8 cellular contexts compared by ENCODE assay signal in the genomic region with DNA sequence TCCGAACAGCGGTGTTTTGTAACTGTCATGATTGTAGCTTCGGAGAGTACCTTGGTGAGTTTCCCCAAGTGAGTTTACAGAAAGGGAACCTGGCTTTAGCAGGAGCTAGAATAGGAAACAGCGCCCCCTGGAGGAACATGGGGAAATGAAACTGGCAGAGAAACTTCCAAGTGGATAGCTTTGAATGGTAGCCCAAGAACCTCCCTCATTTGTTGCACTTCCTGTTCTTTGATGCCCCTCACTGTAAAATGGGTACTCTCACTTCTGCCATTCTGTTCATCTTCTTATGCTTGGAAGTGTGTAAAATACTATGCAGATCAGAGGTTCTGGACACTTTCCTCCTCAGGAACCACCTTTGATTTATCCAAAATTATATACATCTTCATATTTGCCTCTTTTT. TPM values are rescaled to one million over a fixed set of nuclear protein-coding genes. Genes with fewer than 3 reads are reported as not detected.
DNase-seq lines count a peak whose midpoint lies in the region; ATAC-seq and TF ChIP-seq lines count a peak whose summit lies in the region.

No MANE protein-coding gene starts in this region.

- TF ChIP-seq POLR2A in prostate gland (IDR thresholded peaks at IDR 0.05) (no peak), vagina (IDR thresholded peaks at IDR 0.05) (no peak)

- no peak overlapping the region for H3K27ac Mint-ChIP-seq in CD8-positive, alpha-beta memory T cell

- in situ Hi-C loops in SK-MEL-5 (cut with HindIII; ENCODE audit: low pct_unique_long_range_greater_than_20kb, low sequenced_read_pairs): no loop called here

- H3K36me3 Mint-ChIP-seq in CD8-positive, alpha-beta memory T cell: peaks cover 0 to 4% (median 0%) of the 10 kb centered on the region in 3 donors

- H3K27me3 Mint-ChIP-seq in CD8-positive, alpha-beta memory T cell: peaks cover 0 to 8% of the 10 kb centered on the region in 2 donors

- ATAC-seq in GM21367 (IDR thresholded peaks at IDR 0.05; ENCODE audit: unreplicated experiment) (peak; percentile 79), Right ventricle myocardium superior (ENCODE audit: poor library complexity) (peak; percentile 84)

- TF ChIP-seq CTCF in prostate gland (IDR thresholded peaks at IDR 0.05) (peak; percentile 78 to 91 (median 86)), vagina (IDR thresholded peaks at IDR 0.05) (peak; percentile 58 to 78 (median 73))

- no peaks in the 10 kb centered on the region for H3K27me3 ChIP-seq in CD8-positive, alpha-beta memory T cell (ENCODE audit: insufficient read depth, low read length, poor library complexity, severe bottlenecking)
- no peaks in the 10 kb centered on the region for H3K27me3 ChIP-seq in prostate gland (replicated peaks; ENCODE audit: insufficient read depth)
- H3K27me3 ChIP-seq in vagina: no peaks in the 10 kb centered on the region

- no peak overlapping the region for H3K4me3 ChIP-seq in CD8-positive, alpha-beta memory T cell (ENCODE audit: low read length)
- H3K4me3 ChIP-seq in prostate gland (no peak overlapping the region), vagina (no peak overlapping the region)

- no peak overlapping the region for H3K27ac ChIP-seq in CD8-positive, alpha-beta memory T cell (ENCODE audit: low read depth, low read length)
- H3K27ac ChIP-seq in prostate gland (no peak overlapping the region), vagina (no peak overlapping the region)

- H3K4me1 ChIP-seq in CD8-positive, alpha-beta memory T cell (ENCODE audit: insufficient read depth, low read length): no peaks in the 10 kb centered on the region
- H3K4me1 ChIP-seq in prostate gland (replicated peaks): no peaks in the 10 kb centered on the region
- H3K4me1 ChIP-seq in vagina: no peaks in the 10 kb centered on the region

- WGBS in prostate gland: 50% methylated on average over 4 of the region's 4 CpGs

- H3K9me3 ChIP-seq in CD8-positive, alpha-beta memory T cell (ENCODE audit: low read length): no peaks in the 10 kb centered on the region
- H3K9me3 ChIP-seq in prostate gland (no peaks in the 10 kb centered on the region), vagina (no peaks in the 10 kb centered on the region)

- no peaks in the 10 kb centered on the region for H3K9me3 Mint-ChIP-seq in CD8-positive, alpha-beta memory T cell

- CTCF ChIA-PET in CD8-positive, alpha-beta memory T cell (lab: Charles Lee): interaction anchor here (0.7 to 4.7 kb wide), 7 partner anchors 8 to 821 kb away, joined by 3 to 33 read pairs (median 5); no protein-coding TSS in a partner anchor

- no peak overlapping the region for H3K4me3 Mint-ChIP-seq in CD8-positive, alpha-beta memory T cell

- intact Hi-C loops in Right ventricle myocardium superior (cut with DNase I): loop anchor here (2.0 kb wide), 1 partner anchor 118 kb away; no protein-coding TSS in a partner anchor
- intact Hi-C loops in prostate gland (cut with DNase I): loop anchor here (2.0 to 10.0 kb wide), 2 partner anchors 56 to 118 kb away; partner anchors contain the start of gene LONRF2
- intact Hi-C loops in vagina (cut with DNase I): loop anchor here (5.0 to 10.0 kb wide), 2 partner anchors 116 to 819 kb away; no protein-coding TSS in a partner anchor

- peaks cover 0 to 5% (median 2%) of the 10 kb centered on the region in 3 donors for H3K4me1 Mint-ChIP-seq in CD8-positive, alpha-beta memory T cell

- H3K36me3 ChIP-seq in CD8-positive, alpha-beta memory T cell (ENCODE audit: insufficient read depth, low read length): no peaks in the 10 kb centered on the region
- H3K36me3 ChIP-seq in prostate gland: no peaks in the 10 kb centered on the region
- no peaks in the 10 kb centered on the region for H3K36me3 ChIP-seq in vagina

- POLR2A ChIA-PET in CD8-positive, alpha-beta memory T cell (lab: Charles Lee): no interaction called here

- peak; percentile 27 to 72 (median 63) for DNase-seq in CD8-positive, alpha-beta memory T cell
- DNase-seq in M059J (ENCODE audit: low read depth): peak; percentile 71
- DNase-seq in SK-MEL-5 (ENCODE audit: low read depth, low spot score): peak; percentile 90
- peak in 3 of 4 experiments; percentile 45 to 59 (median 58) for DNase-seq in activated naive CD4-positive, alpha-beta T cell (lab: John Stamatoyannopoulos, UW)
- peak; percentile 65 for DNase-seq in Right ventricle myocardium superior
- DNase-seq in prostate gland (ENCODE audit: low spot score): peak; percentile 69
- DNase-seq in vagina (ENCODE audit: extremely low spot score in 2 of 2): peak in 1 of 2 donors; percentile 86

RNA-seq across cellular contexts. Expression of gene CHST10, which starts 36.2 kb away (rescaled TPM):
- total RNA-seq in CD8-positive, alpha-beta memory T cell: 10 to 100 TPM; 11.0 to 15.5 TPM
- polyA plus RNA-seq in CD8-positive, alpha-beta memory T cell: 7.2 TPM
- 12.3 and 13.7 TPM in 2 replicates for total RNA-seq in M059J (2014; rRNA removed; shearing (Covaris generic))
- 35.5 and 36.6 TPM in 2 replicates for total RNA-seq in SK-MEL-5 (2014; rRNA removed; shearing (Covaris generic))
- polyA plus RNA-seq in SK-MEL-5 (2015; cell fraction: cytosol; rRNA removed): 36.6 and 39.9 TPM in 2 replicates
- polyA plus RNA-seq in SK-MEL-5 (2015; cell fraction: nucleus; rRNA removed): 27.3 and 35.7 TPM in 2 replicates
- total RNA-seq in Right ventricle myocardium superior (11.7 TPM), prostate gland (10 to 100 TPM in 1 of 2 donors, 1 to 10 TPM in 1; 10.0 to 27.7 TPM), vagina (5.6 TPM)

RNA-seq across cellular contexts. Expression of gene LONRF2, which starts 58.9 kb away (rescaled TPM):
- total RNA-seq in CD8-positive, alpha-beta memory T cell: under 1 TPM; 0.13 to 0.20 TPM
- polyA plus RNA-seq in CD8-positive, alpha-beta memory T cell: not detected
- 0.10 TPM in 1 of 2 replicates, not detected in the other for total RNA-seq in M059J (2014; rRNA removed; shearing (Covaris generic))
- total RNA-seq in SK-MEL-5 (2014; rRNA removed; shearing (Covaris generic)): 12.1 and 12.3 TPM in 2 replicates
- 8.8 and 9.0 TPM in 2 replicates for polyA plus RNA-seq in SK-MEL-5 (2015; cell fraction: cytosol; rRNA removed)
- 31.1 and 34.2 TPM in 2 replicates for polyA plus RNA-seq in SK-MEL-5 (2015; cell fraction: nucleus; rRNA removed)
- total RNA-seq in Right ventricle myocardium superior (14.6 TPM), prostate gland (10 to 100 TPM in 1 of 2 donors, 1 to 10 TPM in 1; 8.2 to 20.4 TPM), vagina (9.6 TPM)
